27 cellular contexts compared by ENCODE assay signal in genomic region chr21:39680216-39680615, GRCh38.
"Had no signal": no experiment of that assay in that cellular context is flagged by ENCODE, and none has a peak within 500 bp of the region (broad histone marks: within the 10 kb centered on the region; RNA-seq: fewer than 3 reads in every experiment).

No MANE protein-coding gene starts in this region.

- H3K27me3 ChIP-seq: stomach, suprapubic skin, testis, thyroid gland, tibial artery, tibial nerve, transverse colon, upper lobe of left lung, upper lobe of right lung, uterus, vagina had no signal

- H3K4me3 ChIP-seq: stomach, suprapubic skin, testis, thoracic aorta, thyroid gland, tibial artery, tibial nerve, transverse colon, upper lobe of left lung, upper lobe of right lung, uterus, vagina had no signal

- H3K9me3 Mint-ChIP-seq: stimulated activated effector memory CD8-positive, alpha-beta T cell treated with anti-CD3 and anti-CD28 coated beads, Interleukin-12 subunit alpha, Interleukin-12 subunit beta, amount 100 ng/mL, for 72 hours had no signal

- H3K27ac ChIP-seq: stomach, suprapubic skin, testis, thoracic aorta, thyroid gland, tibial artery, tibial nerve, transverse colon, upper lobe of left lung, upper lobe of right lung, uterus, vagina had no signal

- H3K36me3 Mint-ChIP-seq: stimulated activated memory B cell treated with anti-CD40 and anti-IgM and Interleukin-4, amounts not matched to agents 10 μg/mL and 1 μg/mL and 100 μg/mL, for 72 hours; stimulated activated naive B cell treated with anti-CD40 and anti-IgM and Interleukin-4, amounts not matched to agents 10 μg/mL and 1 μg/mL and 100 μg/mL, for 72 hours had no signal

- ATAC-seq: stimulated activated effector memory CD8-positive, alpha-beta T cell treated with anti-CD3 and anti-CD28 coated beads, Interleukin-12 subunit alpha, Interleukin-12 subunit beta, amount 100 ng/mL, for 72 hours; stimulated activated memory B cell treated with anti-CD40 and anti-IgM and Interleukin-4, amounts not matched to agents 10 μg/mL and 1 μg/mL and 100 μg/mL, for 72 hours; stimulated activated naive B cell treated with anti-CD40 and anti-IgM and Interleukin-4, amounts not matched to agents 10 μg/mL and 1 μg/mL and 100 μg/mL, for 72 hours; stimulated activated naive CD8-positive, alpha-beta T cell treated with anti-CD3 and anti-CD28 coated beads, Interleukin-15, amount 100 ng/mL, for 72 hours; stimulated activated naive CD8-positive, alpha-beta T cell treated with anti-CD3 and anti-CD28 coated beads, Interleukin-15, Interleukin-2, amounts not matched to agents 100 U/mL and 50 U/mL, for 24 hours; upper lobe of right lung had no signal

- H3K27me3 Mint-ChIP-seq: stimulated activated naive CD8-positive, alpha-beta T cell treated with anti-CD3 and anti-CD28 coated beads, Interleukin-15, Interleukin-2, amounts not matched to agents 100 ng/mL and 50 ng/mL, for 24 hours; type B pancreatic cell had no signal

- H3K27ac Mint-ChIP-seq: stimulated activated effector memory CD8-positive, alpha-beta T cell treated with anti-CD3 and anti-CD28 coated beads, Interleukin-12 subunit alpha, Interleukin-12 subunit beta, amount 100 ng/mL, for 72 hours; stimulated activated memory B cell treated with anti-CD40 and anti-IgM and Interleukin-4, amounts not matched to agents 10 μg/mL and 1 μg/mL and 100 μg/mL, for 72 hours; stimulated activated naive B cell treated with anti-CD40 and anti-IgM and Interleukin-4, amounts not matched to agents 10 μg/mL and 1 μg/mL and 100 μg/mL, for 72 hours; stimulated activated naive CD8-positive, alpha-beta T cell treated with anti-CD3 and anti-CD28 coated beads, Interleukin-15, amount 100 ng/mL, for 72 hours; stimulated activated naive CD8-positive, alpha-beta T cell treated with anti-CD3 and anti-CD28 coated beads, Interleukin-15, Interleukin-2, amounts not matched to agents 100 ng/mL and 50 ng/mL, for 24 hours; type B pancreatic cell had no signal

- H3K36me3 ChIP-seq: stomach, suprapubic skin, thoracic aorta, thyroid gland, tibial artery, tibial nerve, transverse colon, upper lobe of left lung, upper lobe of right lung, uterus, vagina had no signal

- H3K4me1 ChIP-seq: suprapubic skin, testis, tibial artery, tibial nerve, upper lobe of right lung, uterus had no signal

- DNase-seq: stimulated activated CD4-positive, alpha-beta T cell treated with anti-CD3 and anti-CD28 coated beads, Interleukin-2, amount 100 ng/mL, for 48 hours; stimulated activated CD4-positive, alpha-beta T cell treated with anti-CD3 and anti-CD28 coated beads, Interleukin-4, amount 100 ng/mL, for 1 hour; stimulated activated CD4-positive, alpha-beta T cell treated with anti-CD3 and anti-CD28 coated beads, Interleukin-4, amount 100 ng/mL, for 24 hours; stimulated activated CD4-positive, alpha-beta T cell treated with anti-CD3 and anti-CD28 coated beads, Interleukin-4, amount 100 ng/mL, for 4 hours; stimulated activated CD8-positive, alpha-beta memory T cell treated with anti-CD3 and anti-CD28 coated beads, Interleukin-4, amount 100 ng/mL, for 48 hours; stimulated activated naive B cell treated with anti-CD40 and anti-IgM and Interleukin-4, amounts not matched to agents 10 μg/mL and 1 μg/mL and 100 μg/mL, for 72 hours; stimulated activated naive CD4-positive, alpha-beta T cell; stimulated activated naive CD4-positive, alpha-beta T cell treated with Interleukin-2 at 50 U/mL for 16 hours; stimulated activated naive CD8-positive, alpha-beta T cell treated with anti-CD3 and anti-CD28 coated beads, Interleukin-15, amount 100 ng/mL, for 72 hours; stimulated activated naive CD8-positive, alpha-beta T cell treated with anti-CD3 and anti-CD28 coated beads, Interleukin-15, Interleukin-2, amounts not matched to agents 100 U/mL and 50 U/mL, for 24 hours; stomach; substantia nigra; testis; thyroid gland; tibial artery; transverse colon; upper lobe of left lung; upper lobe of right lung; uterus had no signal

- H3K4me3 Mint-ChIP-seq: stimulated activated effector memory CD8-positive, alpha-beta T cell treated with anti-CD3 and anti-CD28 coated beads, Interleukin-12 subunit alpha, Interleukin-12 subunit beta, amount 100 ng/mL, for 72 hours; stimulated activated memory B cell treated with anti-CD40 and anti-IgM and Interleukin-4, amounts not matched to agents 10 μg/mL and 1 μg/mL and 100 μg/mL, for 72 hours; stimulated activated naive B cell treated with anti-CD40 and anti-IgM and Interleukin-4, amounts not matched to agents 10 μg/mL and 1 μg/mL and 100 μg/mL, for 72 hours; stimulated activated naive CD8-positive, alpha-beta T cell treated with anti-CD3 and anti-CD28 coated beads, Interleukin-15, amount 100 ng/mL, for 72 hours; stimulated activated naive CD8-positive, alpha-beta T cell treated with anti-CD3 and anti-CD28 coated beads, Interleukin-15, Interleukin-2, amounts not matched to agents 100 ng/mL and 50 ng/mL, for 24 hours; type B pancreatic cell had no signal

- H3K4me1 Mint-ChIP-seq: stimulated activated memory B cell treated with anti-CD40 and anti-IgM and Interleukin-4, amounts not matched to agents 10 μg/mL and 1 μg/mL and 100 μg/mL, for 72 hours; stimulated activated naive B cell treated with anti-CD40 and anti-IgM and Interleukin-4, amounts not matched to agents 10 μg/mL and 1 μg/mL and 100 μg/mL, for 72 hours; stimulated activated naive CD8-positive, alpha-beta T cell treated with anti-CD3 and anti-CD28 coated beads, Interleukin-15, amount 100 ng/mL, for 72 hours had no signal

- H3K9me3 ChIP-seq: stomach, suprapubic skin, testis, thoracic aorta, thyroid gland, tibial artery, transverse colon, upper lobe of left lung, upper lobe of right lung, uterus, vagina had no signal
